ENCODE assay signal across 33 cellular contexts in the genomic region with DNA sequence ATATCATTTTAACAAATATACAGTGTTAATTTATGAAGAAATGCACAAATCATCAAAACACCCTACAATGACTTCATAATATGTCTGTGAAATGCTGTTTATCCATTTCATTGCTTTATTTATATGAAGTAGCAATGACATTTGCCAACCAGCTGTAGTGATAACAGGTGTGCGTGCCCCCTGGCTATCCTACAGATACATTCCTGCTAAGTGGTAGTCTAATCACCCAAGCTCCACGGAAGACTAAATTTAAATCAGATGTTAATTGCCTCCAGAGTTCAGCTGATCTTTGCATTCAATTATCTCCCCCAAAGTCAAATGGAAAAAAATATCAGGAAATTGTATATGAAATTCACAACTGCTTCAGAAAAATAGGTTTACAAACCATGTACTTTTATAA.
"Had no signal": no experiment of that assay in that cellular context is flagged by ENCODE, and none has a peak within 500 bp of the region (broad histone marks: within the 10 kb centered on the region; RNA-seq: fewer than 3 reads in every experiment).

No MANE protein-coding gene starts in this region.

- H3K4me3 ChIP-seq: adrenal gland, body of pancreas, breast epithelium, coronary artery had no signal

- H3K27me3 Mint-ChIP-seq: activated B cell treated with CpG ODN at 0.5 μM for 24 hours; activated CD4-positive, alpha-beta memory T cell treated with anti-CD3 and anti-CD28 coated beads for 36 hours; activated CD4-positive, alpha-beta T cell treated with anti-CD3 and anti-CD28 coated beads, Interleukin-2, amount 10 ng/mL, durations not matched to agents 24 days and 14 days; activated CD8-positive, alpha-beta T cell treated with anti-CD3 and anti-CD28 coated beads for 36 hours; activated naive CD8-positive, alpha-beta T cell treated with anti-CD3 and anti-CD28 coated beads for 36 hours had no signal

- H3K36me3 ChIP-seq: adrenal gland, brain microvascular endothelial cell, breast epithelium had no signal

- DNase-seq: activated B cell treated with CpG ODN at 0.5 μM for 24 hours; activated CD4-positive, alpha-beta memory T cell treated with anti-CD3 and anti-CD28 coated beads for 36 hours; activated CD4-positive, alpha-beta T cell treated with anti-CD3 and anti-CD28 coated beads for 4 hours; activated CD4-positive, alpha-beta T cell treated with anti-CD3 and anti-CD28 coated beads, Interleukin-2, amount 10 ng/mL, durations not matched to agents 24 days and 14 days; activated CD4-positive, alpha-beta T cell treated with anti-CD3 and anti-CD28 coated beads, Interleukin-2, amount 50 U/mL, for 1 hour; activated CD4-positive, alpha-beta T cell treated with anti-CD3 and anti-CD28 coated beads, Interleukin-2, amount 50 U/mL, for 4 hours; activated CD4-positive, CD25-positive, alpha-beta regulatory T cell treated with anti-CD3 and anti-CD28 coated beads, Interleukin-2, amount 50 U/mL, for 72 hours; activated CD8-positive, alpha-beta memory T cell treated with anti-CD3 and anti-CD28 coated beads, Interleukin-2, amount 50 U/mL, for 4 hours; activated CD8-positive, alpha-beta T cell treated with anti-CD3 and anti-CD28 coated beads for 36 hours; activated effector memory CD4-positive, alpha-beta T cell treated with anti-CD3 and anti-CD28 coated beads, Interleukin-2, amount 50 U/mL, for 16 hours; activated gamma-delta T cell treated with Interleukin-2 at 50 U/mL for 16 hours; activated naive CD4-positive, alpha-beta T cell; activated naive CD4-positive, alpha-beta T cell treated with anti-CD3 and anti-CD28 coated beads for 36 hours; activated naive CD4-positive, alpha-beta T cell treated with anti-CD3 and anti-CD28 coated beads, Interleukin-2, amount 50 U/mL, for 16 hours; activated naive CD8-positive, alpha-beta T cell treated with anti-CD3 and anti-CD28 coated beads for 36 hours; activated T-cell treated with anti-CD3 and anti-CD28 coated beads for 4 hours; activated T-cell treated with anti-CD3 and anti-CD28 coated beads, Interleukin-2, amount 50 U/mL, for 1 hour; activated T-cell treated with anti-CD3 and anti-CD28 coated beads, Interleukin-2, amount 50 U/mL, for 4 hours; activated T-cell treated with anti-CD3 and anti-CD28 coated beads, Interleukin-2, amount 50 U/mL, for 72 hours; adrenal gland; amniotic stem cell; aorta; body of pancreas; brain microvascular endothelial cell; central memory CD4-positive, alpha-beta T cell; T-helper 9 cell had no signal

- H3K27ac Mint-ChIP-seq: activated B cell treated with CpG ODN at 0.5 μM for 24 hours; activated CD4-positive, alpha-beta memory T cell treated with anti-CD3 and anti-CD28 coated beads for 36 hours; activated CD4-positive, alpha-beta T cell treated with anti-CD3 and anti-CD28 coated beads, Interleukin-2, amount 10 ng/mL, durations not matched to agents 24 days and 14 days; activated CD8-positive, alpha-beta T cell treated with anti-CD3 and anti-CD28 coated beads for 36 hours; activated naive CD4-positive, alpha-beta T cell treated with anti-CD3 and anti-CD28 coated beads for 36 hours; activated naive CD4-positive, alpha-beta T cell treated with anti-CD3 and anti-CD28 coated beads, Interleukin-2, amount 50 U/mL, for 72 hours; activated naive CD8-positive, alpha-beta T cell treated with anti-CD3 and anti-CD28 coated beads for 36 hours; activated T-cell treated with anti-CD3 and anti-CD28 coated beads, Interleukin-2, amount 50 U/mL, for 72 hours; activated T-helper 1 cell treated with anti-CD3 and anti-CD28 coated beads, Interleukin-12 subunit alpha, Interleukin-12 subunit beta, Interleukin-2, Interleukin-4 antibody, amounts not matched to agents 30 ng/mL and 10 ng/mL and 1 ng/mL, durations not matched to agents 14 hours and 24 hours and 36 hours; activated T-helper 17 cell treated with anti-CD3 and anti-CD28 coated beads, Interleukin-2, amount 50 U/mL, for 72 hours; T-helper 2 cell treated with Interferon-gamma antibody and Interleukin-4, amounts not matched to agents 5 μg/mL and 100 μg/mL, for 36 hours had no signal

- H3K4me3 Mint-ChIP-seq: activated B cell treated with CpG ODN at 0.5 μM for 24 hours; activated CD4-positive, alpha-beta memory T cell treated with anti-CD3 and anti-CD28 coated beads for 36 hours; activated CD4-positive, alpha-beta T cell treated with anti-CD3 and anti-CD28 coated beads, Interleukin-2, amount 10 ng/mL, durations not matched to agents 24 days and 14 days; activated CD8-positive, alpha-beta T cell treated with anti-CD3 and anti-CD28 coated beads for 36 hours; activated naive CD4-positive, alpha-beta T cell treated with anti-CD3 and anti-CD28 coated beads for 36 hours; activated naive CD8-positive, alpha-beta T cell treated with anti-CD3 and anti-CD28 coated beads for 36 hours; activated T-cell treated with anti-CD3 and anti-CD28 coated beads, Interleukin-2, amount 50 U/mL, for 4 hours; activated T-cell treated with anti-CD3 and anti-CD28 coated beads, Interleukin-2, amount 50 U/mL, for 72 hours; activated T-helper 1 cell treated with anti-CD3 and anti-CD28 coated beads, Interleukin-12 subunit alpha, Interleukin-12 subunit beta, Interleukin-2, Interleukin-4 antibody, amounts not matched to agents 30 ng/mL and 10 ng/mL and 1 ng/mL, durations not matched to agents 14 hours and 24 hours and 36 hours; activated T-helper 17 cell treated with anti-CD3 and anti-CD28 coated beads, Interleukin-2, amount 50 U/mL, for 72 hours; T-helper 2 cell treated with Interferon-gamma antibody and Interleukin-4, amounts not matched to agents 5 μg/mL and 100 μg/mL, for 36 hours had no signal

- H3K9me3 Mint-ChIP-seq: activated T-helper 17 cell treated with anti-CD3 and anti-CD28 coated beads, Interleukin-2, amount 50 U/mL, for 72 hours had no signal

- H3K4me1 ChIP-seq: adrenal gland, body of pancreas, breast epithelium had no signal

- H3K36me3 Mint-ChIP-seq: activated CD4-positive, alpha-beta memory T cell treated with anti-CD3 and anti-CD28 coated beads for 36 hours had no signal

- H3K27me3 ChIP-seq: adrenal gland, body of pancreas, brain microvascular endothelial cell, breast epithelium had no signal

- H3K9me3 ChIP-seq: adrenal gland, body of pancreas had no signal

- H3K4me1 Mint-ChIP-seq: activated B cell treated with CpG ODN at 0.5 μM for 24 hours; activated CD4-positive, alpha-beta T cell treated with anti-CD3 and anti-CD28 coated beads, Interleukin-2, amount 10 ng/mL, durations not matched to agents 24 days and 14 days; activated naive CD8-positive, alpha-beta T cell treated with anti-CD3 and anti-CD28 coated beads for 36 hours; activated T-helper 17 cell treated with anti-CD3 and anti-CD28 coated beads, Interleukin-2, amount 50 U/mL, for 72 hours had no signal

- ATAC-seq: activated CD8-positive, alpha-beta T cell treated with anti-CD3 and anti-CD28 coated beads for 36 hours; activated naive CD4-positive, alpha-beta T cell treated with anti-CD3 and anti-CD28 coated beads, Interleukin-2, amount 50 U/mL, for 72 hours; activated T-cell treated with anti-CD3 and anti-CD28 coated beads, Interleukin-2, amount 50 U/mL, for 4 hours; activated T-cell treated with anti-CD3 and anti-CD28 coated beads, Interleukin-2, amount 50 U/mL, for 72 hours; activated T-helper 17 cell treated with anti-CD3 and anti-CD28 coated beads, Interleukin-2, amount 50 U/mL, for 72 hours; body of pancreas had no signal

- H3K27ac ChIP-seq: adrenal gland, body of pancreas, brain microvascular endothelial cell, breast epithelium, coronary artery, VCaP had no signal
